In genomic region chr15:67167131-67167530, GRCh38 we compare ENCODE assay signal across 1 cellular context.
TF ChIP-seq lines count a peak whose summit lies in the region.

No MANE protein-coding gene starts in this region.

TF ChIP-seq in SK-N-SH, 30 proteins besides CTCF, POLR2A, EP300 and RAD21 (continued from another document):
- TF ChIP-seq USF1 (IDR thresholded peaks at IDR 0.05; ENCODE audit: borderline replicate concordance, low read depth): no peak
- TF ChIP-seq ZBTB33 (IDR thresholded peaks at IDR 0.05; ENCODE audit: borderline replicate concordance, low read depth): no peak
- no peak for TF ChIP-seq JUND (IDR thresholded peaks at IDR 0.05)
- TF ChIP-seq MEF2A (IDR thresholded peaks at IDR 0.05; ENCODE audit: borderline replicate concordance, low read depth): no peak
- TF ChIP-seq FOSL2 (IDR thresholded peaks at IDR 0.05; ENCODE audit: borderline replicate concordance, low read depth): no peak
- TF ChIP-seq TEAD4 (IDR thresholded peaks at IDR 0.05; ENCODE audit: borderline replicate concordance, insufficient read depth): no peak
- TF ChIP-seq MXI1 (IDR thresholded peaks at IDR 0.05; ENCODE audit: low read depth, low read length): no peak
- no peak for TF ChIP-seq MAX (IDR thresholded peaks at IDR 0.05; ENCODE audit: low read depth)
- no peak for TF ChIP-seq YY1 (IDR thresholded peaks at IDR 0.05; ENCODE audit: low read depth)
